In the genomic region with DNA sequence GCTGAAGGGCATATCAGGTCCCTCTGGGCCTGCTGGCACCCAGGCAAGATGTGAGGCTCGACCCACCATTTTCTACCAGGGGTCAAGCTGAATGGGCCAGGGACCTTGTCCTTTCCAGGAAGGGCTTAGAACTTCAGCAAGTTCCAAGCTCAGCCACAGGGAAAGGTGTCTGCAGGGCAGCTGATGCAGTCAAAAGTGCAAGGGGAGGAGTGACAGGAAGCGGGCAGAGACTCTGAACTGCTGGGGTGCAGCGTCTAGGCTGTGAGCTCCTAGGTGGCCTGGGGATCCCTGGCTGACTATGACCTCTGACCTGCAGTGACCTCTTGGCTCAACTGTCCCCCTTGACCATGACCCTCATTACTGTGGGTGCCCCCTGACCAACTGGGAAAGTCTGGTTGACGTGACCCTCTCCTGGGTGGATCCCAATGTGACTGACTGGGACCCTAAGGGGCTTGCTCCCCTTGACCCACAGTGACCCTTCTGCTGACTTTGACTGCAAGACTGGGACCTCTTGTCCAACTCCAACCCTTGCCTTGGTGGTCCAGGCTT, we compare ENCODE assay signal across 22 cellular contexts. TPM values are rescaled to one million over a fixed set of nuclear protein-coding genes. Genes with fewer than 3 reads are reported as not detected.
"Had no signal": no experiment of that assay in that cellular context is flagged by ENCODE, and none has a peak within 500 bp of the region (broad histone marks: within the 10 kb centered on the region; RNA-seq: fewer than 3 reads in every experiment).

No MANE protein-coding gene starts in this region.

- H3K27me3 Mint-ChIP-seq: memory B cell had no signal

- H3K4me1 Mint-ChIP-seq: activated CD4-positive, alpha-beta T cell treated with anti-CD3 and anti-CD28 coated beads for 36 hours; activated T-helper 17 cell treated with anti-CD3 and anti-CD28 coated beads, Interleukin-2, amount 50 U/mL, for 72 hours had no signal

- H3K27me3 ChIP-seq: adrenal gland, tibial nerve, vagina had no signal

- H3K36me3 ChIP-seq: adrenal gland, esophagus squamous epithelium, left ventricle myocardium inferior, neutrophil, vagina had no signal

- H3K4me3 ChIP-seq: adrenal gland, coronary artery, esophagus squamous epithelium, left ventricle myocardium inferior, mucosa of descending colon, skin epidermis, tibial nerve, vagina had no signal

- H3K4me1 ChIP-seq: adrenal gland, esophagus squamous epithelium, left ventricle myocardium inferior, tibial nerve, vagina had no signal

- H3K27ac ChIP-seq: adrenal gland, coronary artery, esophagus squamous epithelium, left ventricle myocardium inferior, neutrophil, skin epidermis, tibial nerve, vagina had no signal

- H3K27ac Mint-ChIP-seq: activated CD4-positive, alpha-beta T cell treated with anti-CD3 and anti-CD28 coated beads for 36 hours; activated naive CD4-positive, alpha-beta T cell treated with anti-CD3 and anti-CD28 coated beads for 36 hours; activated T-helper 17 cell treated with anti-CD3 and anti-CD28 coated beads, Interleukin-2, amount 50 U/mL, for 72 hours; memory B cell had no signal

- H3K9me3 Mint-ChIP-seq: activated naive CD4-positive, alpha-beta T cell treated with anti-CD3 and anti-CD28 coated beads for 36 hours; activated T-helper 17 cell treated with anti-CD3 and anti-CD28 coated beads, Interleukin-2, amount 50 U/mL, for 72 hours; memory B cell; naive thymus-derived CD4-positive, alpha-beta T cell had no signal

- H3K4me3 Mint-ChIP-seq: activated CD4-positive, alpha-beta T cell treated with anti-CD3 and anti-CD28 coated beads for 36 hours; activated naive CD4-positive, alpha-beta T cell treated with anti-CD3 and anti-CD28 coated beads for 36 hours; activated T-helper 17 cell treated with anti-CD3 and anti-CD28 coated beads, Interleukin-2, amount 50 U/mL, for 72 hours; memory B cell; naive thymus-derived CD4-positive, alpha-beta T cell had no signal

- H3K36me3 Mint-ChIP-seq: memory B cell; naive thymus-derived CD4-positive, alpha-beta T cell had no signal

- ATAC-seq: activated CD4-positive, alpha-beta T cell treated with anti-CD3 and anti-CD28 coated beads for 36 hours; activated T-helper 17 cell treated with anti-CD3 and anti-CD28 coated beads, Interleukin-2, amount 50 U/mL, for 72 hours; mucosa of descending colon; naive thymus-derived CD4-positive, alpha-beta T cell had no signal

- H3K9me3 ChIP-seq: adrenal gland, esophagus squamous epithelium, left ventricle myocardium inferior, mucosa of descending colon, neutrophil, tibial nerve, vagina had no signal

- DNase-seq: activated CD4-positive, alpha-beta T cell treated with anti-CD3 and anti-CD28 coated beads for 36 hours; activated naive CD4-positive, alpha-beta T cell treated with anti-CD3 and anti-CD28 coated beads for 36 hours; adrenal gland; central memory CD4-positive, alpha-beta T cell; effector CD4-positive, alpha-beta T cell; esophagus squamous epithelium; left ventricle myocardium inferior; mucosa of descending colon; naive thymus-derived CD4-positive, alpha-beta T cell; stimulated activated CD4-positive, alpha-beta T cell treated with anti-CD3 and anti-CD28 coated beads, Interleukin-15, amount 100 ng/mL, for 24 hours; stimulated activated CD4-positive, alpha-beta T cell treated with anti-CD3 and anti-CD28 coated beads, Interleukin-4, amount 100 ng/mL, for 24 hours; stimulated activated naive CD4-positive, alpha-beta T cell had no signal

RNA-seq across cellular contexts. Expression of a gene that starts 42.5 kb away (rescaled TPM):
- total RNA-seq: activated CD8-positive, alpha-beta memory T cell treated with anti-CD3 and anti-CD28 coated beads for 36 hours; activated naive CD4-positive, alpha-beta T cell treated with anti-CD3 and anti-CD28 coated beads for 36 hours; fibroblast of villous mesenchyme; kidney epithelial cell; vagina had no signal
